ENCODE assay signal across 1 cellular context in genomic region chrX:81121513-81122363, GRCh38.
TF ChIP-seq lines count a peak whose summit lies in the region.

No MANE protein-coding gene starts in this region.

TF ChIP-seq in HepG2, 621 proteins besides CTCF, POLR2A, EP300 and RAD21 (continued from another document):
- TF ChIP-seq GTF2F1 (IDR thresholded peaks at IDR 0.05; ENCODE audit: low read length) (no peak), GATAD1 (CRISPR knock-in tag; IDR thresholded peaks at IDR 0.05) (no peak), ZNF10 (CRISPR knock-in tag; IDR thresholded peaks at IDR 0.05; ENCODE audit: borderline replicate concordance, low read depth) (no peak), SMC3 (IDR thresholded peaks at IDR 0.05; ENCODE audit: low read length) (no peak), HBP1 (CRISPR knock-in tag; IDR thresholded peaks at IDR 0.05; ENCODE audit: low read depth) (no peak), TEAD2 (CRISPR knock-in tag; IDR thresholded peaks at IDR 0.05) (no peak), RCOR2 (CRISPR knock-in tag; IDR thresholded peaks at IDR 0.05) (no peak), HMG20A (CRISPR knock-in tag; IDR thresholded peaks at IDR 0.05; ENCODE audit: borderline replicate concordance) (no peak), CBX5 (CRISPR knock-in tag; IDR thresholded peaks at IDR 0.05; ENCODE audit: borderline replicate concordance) (no peak), PBX2 (CRISPR knock-in tag; IDR thresholded peaks at IDR 0.05) (peak; percentile 93), ZNF777 (CRISPR knock-in tag; IDR thresholded peaks at IDR 0.05) (no peak), ZNF629 (CRISPR knock-in tag; conservative IDR thresholded peaks at IDR 0.05) (no peak), E2F5 (CRISPR knock-in tag; conservative IDR thresholded peaks at IDR 0.05) (no peak), SP1 (IDR thresholded peaks at IDR 0.05) (no peak), SP1 (CRISPR knock-in tag; IDR thresholded peaks at IDR 0.05) (peak; percentile 39; the same call in 1 of the 2 replicates), CSRNP2 (CRISPR knock-in tag; conservative IDR thresholded peaks at IDR 0.05; ENCODE audit: low read depth) (no peak), POGK (CRISPR knock-in tag; conservative IDR thresholded peaks at IDR 0.05) (no peak), HNRNPLL (IDR thresholded peaks at IDR 0.05; ENCODE audit: low read depth, low read length, poor library complexity, severe bottlenecking) (peak; percentile 36), SRF (IDR thresholded peaks at IDR 0.05; ENCODE audit: low read depth, low read length) (no peak), SRSF1 (optimal IDR thresholded peaks at IDR 0.05; ENCODE audit: low read depth, low read length) (no peak), TARDBP (CRISPR knock-in tag; IDR thresholded peaks at IDR 0.05) (no peak), ATF1 (CRISPR knock-in tag; IDR thresholded peaks at IDR 0.05) (no peak), ZNF205 (CRISPR knock-in tag; IDR thresholded peaks at IDR 0.05) (no peak)
TF ChIP-seq in HepG2: peak in this region for 9.
